ENCODE assay signal across 16 cellular contexts in the genomic region with DNA sequence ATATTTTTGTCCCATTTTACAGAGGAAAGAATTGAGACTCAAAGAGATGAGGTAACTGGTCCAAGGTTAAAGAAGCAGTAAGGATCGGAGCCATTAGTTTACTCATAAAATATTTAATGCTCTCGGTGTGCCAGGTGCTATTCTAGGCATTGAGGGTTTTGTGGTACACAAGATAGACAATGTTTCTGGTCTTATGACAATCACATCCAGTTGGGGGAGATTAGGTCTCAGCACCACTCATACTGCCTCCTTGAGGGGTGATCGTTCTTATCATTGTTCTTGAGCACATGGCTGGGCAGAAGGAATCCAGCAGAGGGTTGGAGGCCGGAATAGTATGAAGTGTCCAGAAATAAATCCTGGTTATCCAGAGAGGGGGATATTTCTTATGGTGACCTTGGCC. TPM values are rescaled to one million over a fixed set of nuclear protein-coding genes. Genes with fewer than 3 reads are reported as not detected.
DNase-seq lines count a peak whose midpoint lies in the region; ATAC-seq and TF ChIP-seq lines count a peak whose summit lies in the region.
"Had no signal": no experiment of that assay in that cellular context is flagged by ENCODE, and none has a peak within 500 bp of the region (broad histone marks: within the 10 kb centered on the region; RNA-seq: fewer than 3 reads in every experiment).

No MANE protein-coding gene starts in this region.

- H3K27ac ChIP-seq in CD8-positive, alpha-beta memory T cell (ENCODE audit: low read depth, low read length): no peak overlapping the region
- H3K27ac ChIP-seq: C4-2B, KMS-11 had no signal

- H3K9me3 ChIP-seq in CD8-positive, alpha-beta memory T cell (ENCODE audit: low read length): no peaks in the 10 kb centered on the region

- H3K4me3 ChIP-seq in CD8-positive, alpha-beta memory T cell (ENCODE audit: low read length): no peak overlapping the region

- intact Hi-C loops in activated naive CD4-positive, alpha-beta T cell treated with anti-CD3 and anti-CD28 coated beads for 36 hours (cut with micrococcal nuclease): loop anchor here (1.0 to 10.0 kb wide), 3 partner anchors 64 to 1837 kb away; a partner anchor contains a TSS

- no peaks in the 10 kb centered on the region for H3K27me3 Mint-ChIP-seq in activated naive CD4-positive, alpha-beta T cell treated with anti-CD3 and anti-CD28 coated beads for 36 hours (ENCODE audit: low read depth)
- peaks cover 0 to under 1% of the 10 kb centered on the region in 2 donors for H3K27me3 Mint-ChIP-seq in CD8-positive, alpha-beta memory T cell
- H3K27me3 Mint-ChIP-seq in activated CD8-positive, alpha-beta T cell treated with anti-CD3 and anti-CD28 coated beads, Interleukin-2, amount 10 ng/mL, durations not matched to agents 7 days and 5 days (ENCODE audit: low read depth): no peaks in the 10 kb centered on the region

- H3K27ac Mint-ChIP-seq in activated naive CD4-positive, alpha-beta T cell treated with anti-CD3 and anti-CD28 coated beads for 36 hours: peak overlapping the region; percentile 66
- H3K27ac Mint-ChIP-seq in CD8-positive, alpha-beta memory T cell: peak overlapping the region; percentile 20 to 94 (median 58)
- peak overlapping the region; percentile 31 for H3K27ac Mint-ChIP-seq in activated CD8-positive, alpha-beta T cell treated with anti-CD3 and anti-CD28 coated beads, Interleukin-2, amount 10 ng/mL, durations not matched to agents 7 days and 5 days

- no peaks in the 10 kb centered on the region for H3K36me3 Mint-ChIP-seq in activated naive CD4-positive, alpha-beta T cell treated with anti-CD3 and anti-CD28 coated beads for 36 hours (ENCODE audit: low read depth)
- H3K36me3 Mint-ChIP-seq in CD8-positive, alpha-beta memory T cell: no peaks in the 10 kb centered on the region
- no peaks in the 10 kb centered on the region for H3K36me3 Mint-ChIP-seq in activated CD8-positive, alpha-beta T cell treated with anti-CD3 and anti-CD28 coated beads, Interleukin-2, amount 10 ng/mL, durations not matched to agents 7 days and 5 days (ENCODE audit: low read depth)

- TF ChIP-seq POLR2A in erythroblast (IDR thresholded peaks at IDR 0.05; ENCODE audit: low read length): no peak

- POLR2A ChIA-PET in CD8-positive, alpha-beta memory T cell (lab: Charles Lee): interaction anchor here (0.6 to 1.9 kb wide), 7 partner anchors 35 to 112 kb away, joined by 3 to 12 read pairs (median 6); a partner anchor contains a TSS
- POLR2A ChIA-PET in activated CD8-positive, alpha-beta T cell treated with anti-CD3 and anti-CD28 coated beads, Interleukin-2, amount 10 ng/mL, durations not matched to agents 7 days and 5 days (lab: Charles Lee): interaction anchor here (1.0 to 4.8 kb wide), 6 partner anchors 44 to 112 kb away, joined by 3 to 61 read pairs (median 10); a partner anchor contains a TSS

- CTCF ChIA-PET in activated naive CD4-positive, alpha-beta T cell treated with anti-CD3 and anti-CD28 coated beads for 36 hours (lab: Charles Lee): interaction anchor here (0.6 to 10.0 kb wide), 28 partner anchors 10 to 119 kb away, joined by 3 to 209 read pairs (median 10); a partner anchor contains a TSS
- CTCF ChIA-PET in CD8-positive, alpha-beta memory T cell (lab: Charles Lee): interaction anchor here (0.6 to 8.4 kb wide), 30 partner anchors 8 to 237 kb away, joined by 3 to 172 read pairs (median 8); a partner anchor contains a TSS
- CTCF ChIA-PET in activated CD8-positive, alpha-beta T cell treated with anti-CD3 and anti-CD28 coated beads, Interleukin-2, amount 10 ng/mL, durations not matched to agents 7 days and 5 days (lab: Charles Lee): interaction anchor here (0.8 to 6.8 kb wide), 35 partner anchors 11 to 238 kb away, joined by 3 to 188 read pairs (median 7); a partner anchor contains a TSS

- no peaks in the 10 kb centered on the region for H3K36me3 ChIP-seq in CD8-positive, alpha-beta memory T cell (ENCODE audit: insufficient read depth, low read length)

- ATAC-seq in activated CD8-positive, alpha-beta T cell treated with anti-CD3 and anti-CD28 coated beads, Interleukin-2, amount 10 ng/mL, durations not matched to agents 7 days and 5 days: peak; percentile 24

- peaks cover 56% of the 10 kb centered on the region for H3K4me1 ChIP-seq in CD8-positive, alpha-beta memory T cell (ENCODE audit: insufficient read depth, low read length)

- H3K27me3 ChIP-seq in CD8-positive, alpha-beta memory T cell (ENCODE audit: insufficient read depth, low read length, poor library complexity, severe bottlenecking): no peaks in the 10 kb centered on the region

- no peak overlapping the region for H3K4me3 Mint-ChIP-seq in activated naive CD4-positive, alpha-beta T cell treated with anti-CD3 and anti-CD28 coated beads for 36 hours
- peak overlapping the region in 3 of 7 donors; percentile 4 to 55 (median 15) for H3K4me3 Mint-ChIP-seq in CD8-positive, alpha-beta memory T cell
- no peak overlapping the region for H3K4me3 Mint-ChIP-seq in activated CD8-positive, alpha-beta T cell treated with anti-CD3 and anti-CD28 coated beads, Interleukin-2, amount 10 ng/mL, durations not matched to agents 7 days and 5 days

- H3K9me3 Mint-ChIP-seq in activated naive CD4-positive, alpha-beta T cell treated with anti-CD3 and anti-CD28 coated beads for 36 hours: no peaks in the 10 kb centered on the region
- H3K9me3 Mint-ChIP-seq in CD8-positive, alpha-beta memory T cell: no peaks in the 10 kb centered on the region
- H3K9me3 Mint-ChIP-seq in activated CD8-positive, alpha-beta T cell treated with anti-CD3 and anti-CD28 coated beads, Interleukin-2, amount 10 ng/mL, durations not matched to agents 7 days and 5 days (ENCODE audit: insufficient read depth): no peaks in the 10 kb centered on the region

- no peak for DNase-seq in activated naive CD4-positive, alpha-beta T cell treated with anti-CD3 and anti-CD28 coated beads for 36 hours
- no peak for DNase-seq in activated naive CD4-positive, alpha-beta T cell treated with anti-CD3 and anti-CD28 coated beads, Interleukin-2, amount 50 U/mL, for 16 hours
- no peak for DNase-seq in CD8-positive, alpha-beta memory T cell
- DNase-seq in activated CD8-positive, alpha-beta T cell treated with anti-CD3 and anti-CD28 coated beads, Interleukin-2, amount 10 ng/mL, durations not matched to agents 7 days and 5 days: peak; percentile 32
- DNase-seq in erythroblast (lab: John Stamatoyannopoulos, UW): peak; percentile 23 to 52
- no peak for DNase-seq in effector CD4-positive, alpha-beta T cell
- no peak for DNase-seq in NCI-H1417 (lab: John Stamatoyannopoulos, UW)
- DNase-seq in epidermal melanocyte (ENCODE audit: insufficient read length, low spot score): no peak
- DNase-seq: GDM1, GOT3, NCI-H1930, NCI-H2171, NCI-H446 treated with DMSO at 0.1 percent for 48 hours, NCI-H748 treated with DMSO at 0.1 percent for 48 hours had no signal

- peaks cover 54% of the 10 kb centered on the region for H3K4me1 Mint-ChIP-seq in activated naive CD4-positive, alpha-beta T cell treated with anti-CD3 and anti-CD28 coated beads for 36 hours (ENCODE audit: low read depth)
- H3K4me1 Mint-ChIP-seq in CD8-positive, alpha-beta memory T cell: peaks cover 36 to 49% (median 40%) of the 10 kb centered on the region in 3 donors
- peaks cover 41% of the 10 kb centered on the region for H3K4me1 Mint-ChIP-seq in activated CD8-positive, alpha-beta T cell treated with anti-CD3 and anti-CD28 coated beads, Interleukin-2, amount 10 ng/mL, durations not matched to agents 7 days and 5 days (ENCODE audit: low read depth)

RNA-seq across cellular contexts. Expression of a gene that starts 40.7 kb away (rescaled TPM):
- 100 to 1,000 TPM; 115 to 122 TPM for total RNA-seq in activated naive CD4-positive, alpha-beta T cell treated with anti-CD3 and anti-CD28 coated beads for 36 hours
- 100 to 1,000 TPM; 219 to 224 TPM for total RNA-seq in CD8-positive, alpha-beta memory T cell
- polyA plus RNA-seq in CD8-positive, alpha-beta memory T cell: 288 TPM
- 100 to 1,000 TPM; 386 TPM for total RNA-seq in activated CD8-positive, alpha-beta T cell treated with anti-CD3 and anti-CD28 coated beads, Interleukin-2, amount 10 ng/mL, durations not matched to agents 7 days and 5 days

RNA-seq across cellular contexts. Expression of a gene that starts 50.9 kb away (rescaled TPM):
- total RNA-seq in activated naive CD4-positive, alpha-beta T cell treated with anti-CD3 and anti-CD28 coated beads for 36 hours: under 1 TPM in 1 of 2 experiments, not detected in 1; 0.05 TPM
- not detected for total RNA-seq in CD8-positive, alpha-beta memory T cell
- not detected for polyA plus RNA-seq in CD8-positive, alpha-beta memory T cell
- total RNA-seq in activated CD8-positive, alpha-beta T cell treated with anti-CD3 and anti-CD28 coated beads, Interleukin-2, amount 10 ng/mL, durations not matched to agents 7 days and 5 days: not detected

Comparison
In these comparisons a context has a peak if more than half of its experiments do, and no peak if none do; other contexts are left out.
1. DNase-seq: peak in activated CD8-positive, alpha-beta T cell treated with anti-CD3 and anti-CD28 coated beads, Interleukin-2, amount 10 ng/mL, durations not matched to agents 7 days and 5 days (single experiment) and erythroblast (2 of 2); none in activated naive CD4-positive, alpha-beta T cell treated with anti-CD3 and anti-CD28 coated beads for 36 hours (single experiment), activated naive CD4-positive, alpha-beta T cell treated with anti-CD3 and anti-CD28 coated beads, Interleukin-2, amount 50 U/mL, for 16 hours (single experiment), CD8-positive, alpha-beta memory T cell (0 of 5), effector CD4-positive, alpha-beta T cell (single experiment), NCI-H1417 (0 of 3) and epidermal melanocyte (single experiment).
2. Peak in every context shown above with its lines, with median percentiles within 50 percentile points of each other: H3K27ac Mint-ChIP-seq.